22 cellular contexts compared by ENCODE assay signal in genomic region chr10:29579455-29579970, GRCh38.
"Had no signal": no experiment of that assay in that cellular context is flagged by ENCODE, and none has a peak within 500 bp of the region (broad histone marks: within the 10 kb centered on the region; RNA-seq: fewer than 3 reads in every experiment).

No MANE protein-coding gene starts in this region.

- H3K9me3 Mint-ChIP-seq: activated naive CD8-positive, alpha-beta T cell treated with anti-CD3 and anti-CD28 coated beads for 36 hours; nephron had no signal

- H3K36me3 ChIP-seq: adrenal gland, pancreas, prostate gland, spleen, transverse colon, uterus had no signal

- H3K27ac Mint-ChIP-seq: activated naive CD8-positive, alpha-beta T cell treated with anti-CD3 and anti-CD28 coated beads for 36 hours; nephron had no signal

- H3K4me3 ChIP-seq: adrenal gland, body of pancreas, coronary artery, dorsolateral prefrontal cortex, pancreas, prostate gland, spleen, transverse colon, uterus had no signal

- H3K27me3 ChIP-seq: adrenal gland, body of pancreas, pancreas, spleen, transverse colon, uterus had no signal

- H3K4me1 ChIP-seq: adrenal gland, body of pancreas, pancreas, prostate gland, spleen, uterus had no signal

- H3K27ac ChIP-seq: adrenal gland, body of pancreas, dorsolateral prefrontal cortex, pancreas, prostate gland, spleen, uterus had no signal

- ATAC-seq: body of pancreas, pancreas had no signal

- H3K9me3 ChIP-seq: adrenal gland, body of pancreas, pancreas, prostate gland, spleen, transverse colon, uterus had no signal

- DNase-seq: activated CD4-positive, alpha-beta T cell treated with anti-CD3 and anti-CD28 coated beads for 48 hours; activated CD4-positive, alpha-beta T cell treated with anti-CD3 and anti-CD28 coated beads, Interleukin-2, amount 50 U/mL, for 48 hours; activated CD4-positive, CD25-positive, alpha-beta regulatory T cell; activated CD8-positive, alpha-beta memory T cell treated with anti-CD3 and anti-CD28 coated beads for 24 hours; activated effector memory CD4-positive, alpha-beta T cell treated with Interleukin-2 at 50 U/mL for 16 hours; activated naive CD4-positive, alpha-beta T cell treated with Interleukin-2 at 50 U/mL for 16 hours; activated naive CD8-positive, alpha-beta T cell treated with anti-CD3 and anti-CD28 coated beads for 36 hours; adrenal gland; aorta; body of pancreas; dorsolateral prefrontal cortex; effector memory CD4-positive, alpha-beta T cell; erythroblast; mammary epithelial cell; pancreas; spleen; stimulated activated naive CD4-positive, alpha-beta T cell treated with Interleukin-2 at 50 U/mL for 16 hours; transverse colon; uterus had no signal
